Comparison of ENCODE assay signal across 20 cellular contexts in genomic region chr4:6889736-6890324, GRCh38.
"Had no signal": no experiment of that assay in that cellular context is flagged by ENCODE, and none has a peak within 500 bp of the region (broad histone marks: within the 10 kb centered on the region; RNA-seq: fewer than 3 reads in every experiment).

No MANE protein-coding gene starts in this region.

- H3K27ac ChIP-seq: coronary artery, epithelial cell of prostate, hepatocyte, lower lobe of right lung, prostate gland, thoracic aorta had no signal

- H3K4me3 ChIP-seq: coronary artery, hepatocyte, lower lobe of right lung, prostate gland, thoracic aorta had no signal

- H3K27me3 Mint-ChIP-seq: activated CD8-positive, alpha-beta T cell treated with anti-CD3 and anti-CD28 coated beads for 36 hours; activated naive CD8-positive, alpha-beta T cell treated with anti-CD3 and anti-CD28 coated beads, Interleukin-2, amount 10 ng/mL, durations not matched to agents 7 days and 5 days; activated T-helper 17 cell treated with anti-CD3 and anti-CD28 coated beads, Interleukin-2, amount 50 U/mL, for 72 hours; naive B cell; stimulated activated memory B cell treated with anti-CD40 and anti-IgM and Interleukin-4, amounts not matched to agents 10 μg/mL and 1 μg/mL and 100 μg/mL, for 72 hours; type B pancreatic cell had no signal

- ATAC-seq: activated CD8-positive, alpha-beta T cell treated with anti-CD3 and anti-CD28 coated beads for 36 hours; activated T-helper 17 cell treated with anti-CD3 and anti-CD28 coated beads, Interleukin-2, amount 50 U/mL, for 72 hours; left lobe of liver; lower lobe of right lung; stimulated activated memory B cell treated with anti-CD40 and anti-IgM and Interleukin-4, amounts not matched to agents 10 μg/mL and 1 μg/mL and 100 μg/mL, for 72 hours had no signal

- H3K9me3 ChIP-seq: lower lobe of right lung, prostate gland, thoracic aorta had no signal

- H3K36me3 Mint-ChIP-seq: naive B cell; stimulated activated memory B cell treated with anti-CD40 and anti-IgM and Interleukin-4, amounts not matched to agents 10 μg/mL and 1 μg/mL and 100 μg/mL, for 72 hours had no signal

- H3K9me3 Mint-ChIP-seq: activated T-helper 17 cell treated with anti-CD3 and anti-CD28 coated beads, Interleukin-2, amount 50 U/mL, for 72 hours; type B pancreatic cell had no signal

- H3K4me1 ChIP-seq: prostate gland had no signal

- DNase-seq: activated CD4-positive, alpha-beta T cell treated with anti-CD3 and anti-CD28 coated beads for 48 hours; activated CD8-positive, alpha-beta T cell treated with anti-CD3 and anti-CD28 coated beads for 36 hours; activated naive CD4-positive, alpha-beta T cell treated with Interleukin-2 at 50 U/mL for 16 hours; activated naive CD8-positive, alpha-beta T cell treated with anti-CD3 and anti-CD28 coated beads, Interleukin-2, amount 10 ng/mL, durations not matched to agents 7 days and 5 days; activated T-cell treated with anti-CD3 and anti-CD28 coated beads, Interleukin-2, amount 50 U/mL, for 1 hour; amygdala; immature natural killer cell; lower lobe of right lung; naive B cell; stimulated activated CD4-positive, alpha-beta T cell treated with anti-CD3 and anti-CD28 coated beads, Interleukin-1b, Interleukin-23, amount 100 ng/mL, for 48 hours; T-helper 2 cell had no signal

- H3K4me3 Mint-ChIP-seq: activated CD8-positive, alpha-beta T cell treated with anti-CD3 and anti-CD28 coated beads for 36 hours; activated naive CD8-positive, alpha-beta T cell treated with anti-CD3 and anti-CD28 coated beads, Interleukin-2, amount 10 ng/mL, durations not matched to agents 7 days and 5 days; activated T-helper 17 cell treated with anti-CD3 and anti-CD28 coated beads, Interleukin-2, amount 50 U/mL, for 72 hours; immature natural killer cell; stimulated activated memory B cell treated with anti-CD40 and anti-IgM and Interleukin-4, amounts not matched to agents 10 μg/mL and 1 μg/mL and 100 μg/mL, for 72 hours; type B pancreatic cell had no signal

- H3K27ac Mint-ChIP-seq: activated CD8-positive, alpha-beta T cell treated with anti-CD3 and anti-CD28 coated beads for 36 hours; activated naive CD8-positive, alpha-beta T cell treated with anti-CD3 and anti-CD28 coated beads, Interleukin-2, amount 10 ng/mL, durations not matched to agents 7 days and 5 days; activated T-helper 17 cell treated with anti-CD3 and anti-CD28 coated beads, Interleukin-2, amount 50 U/mL, for 72 hours; stimulated activated memory B cell treated with anti-CD40 and anti-IgM and Interleukin-4, amounts not matched to agents 10 μg/mL and 1 μg/mL and 100 μg/mL, for 72 hours; type B pancreatic cell had no signal

- H3K36me3 ChIP-seq: lower lobe of right lung, prostate gland, thoracic aorta had no signal

- H3K27me3 ChIP-seq: hepatocyte had no signal
